In genomic region chr9:34097865-34098264, GRCh38 we compare ENCODE assay signal across 19 cellular contexts. TPM values are rescaled to one million over a fixed set of nuclear protein-coding genes. Genes with fewer than 3 reads are reported as not detected.
DNase-seq lines count a peak whose midpoint lies in the region; ATAC-seq and TF ChIP-seq lines count a peak whose summit lies in the region.
"Had no signal": no experiment of that assay in that cellular context is flagged by ENCODE, and none has a peak within 500 bp of the region (broad histone marks: within the 10 kb centered on the region; RNA-seq: fewer than 3 reads in every experiment).

No MANE protein-coding gene starts in this region.

- H3K27me3 ChIP-seq in Karpas-422 (ENCODE audit: low read length) (no peaks in the 10 kb centered on the region), neural progenitor cell (no peaks in the 10 kb centered on the region)
- H3K27me3 ChIP-seq: body of pancreas, dorsolateral prefrontal cortex had no signal

- peaks cover 57 to 97% of the 10 kb centered on the region in 2 donors for H3K36me3 Mint-ChIP-seq in CD14-positive monocyte
- H3K36me3 Mint-ChIP-seq in neural progenitor cell: peaks cover 20% of the 10 kb centered on the region
- H3K36me3 Mint-ChIP-seq: naive B cell had no signal

- H3K9me2 ChIP-seq in Karpas-422 (replicated peaks; ENCODE audit: insufficient read depth, low read length): no peaks in the 10 kb centered on the region

- no peak overlapping the region for H2AFZ ChIP-seq in Karpas-422 (ENCODE audit: low read length)
- no peak overlapping the region for H2AFZ ChIP-seq in neural progenitor cell (replicated peaks)

- H3K79me2 ChIP-seq in Karpas-422 (ENCODE audit: low read length): peaks cover 23% of the 10 kb centered on the region
- no peaks in the 10 kb centered on the region for H3K79me2 ChIP-seq in neural progenitor cell (ENCODE audit: low read depth)

- H3K27me3 Mint-ChIP-seq in CD14-positive monocyte (ENCODE audit: low read depth in 3 of 3) (peaks cover 0 to 1% (median 0%) of the 10 kb centered on the region in 3 donors), neural progenitor cell (ENCODE audit: insufficient read depth, low read depth) (peaks cover 3% of the 10 kb centered on the region)
- H3K27me3 Mint-ChIP-seq: activated CD4-positive, alpha-beta memory T cell treated with anti-CD3 and anti-CD28 coated beads for 36 hours had no signal

- H3K9me3 Mint-ChIP-seq in CD14-positive monocyte: no peaks in the 10 kb centered on the region
- no peaks in the 10 kb centered on the region for H3K9me3 Mint-ChIP-seq in neural progenitor cell
- H3K9me3 Mint-ChIP-seq: activated CD4-positive, alpha-beta memory T cell treated with anti-CD3 and anti-CD28 coated beads for 36 hours; naive B cell had no signal

- DNase-seq in GM12865 (ENCODE audit: low read depth): peak; percentile 11
- peak; percentile 89 for DNase-seq in Karpas-422
- no peak for DNase-seq in CD14-positive monocyte (ENCODE audit: low spot score)
- no peak for DNase-seq in neural progenitor cell (ENCODE audit: low spot score)
- no peak for DNase-seq in NCI-H2171 treated with DMSO at 0.1 percent for 48 hours (lab: John Stamatoyannopoulos, UW)
- DNase-seq: ACHN; activated CD4-positive, alpha-beta memory T cell treated with anti-CD3 and anti-CD28 coated beads for 36 hours; COR-L47; left colon; NCI-H1105; NCI-H345; PC-3 had no signal

- H3K9ac ChIP-seq in Karpas-422 (ENCODE audit: low read length) (peak overlapping the region; percentile 51), neural progenitor cell (no peak overlapping the region)

- H3K4me1 Mint-ChIP-seq in CD14-positive monocyte (no peaks in the 10 kb centered on the region), neural progenitor cell (no peaks in the 10 kb centered on the region)

- intact Hi-C loops in CD14-positive monocyte (cut with micrococcal nuclease): no loop called here

- peak overlapping the region in 2 of 7 donors; percentile 26 to 54 for H3K27ac Mint-ChIP-seq in CD14-positive monocyte
- no peak overlapping the region for H3K27ac Mint-ChIP-seq in neural progenitor cell
- H3K27ac Mint-ChIP-seq: activated CD4-positive, alpha-beta memory T cell treated with anti-CD3 and anti-CD28 coated beads for 36 hours had no signal

- no peak overlapping the region for H3K4me3 Mint-ChIP-seq in CD14-positive monocyte
- no peak overlapping the region for H3K4me3 Mint-ChIP-seq in neural progenitor cell
- H3K4me3 Mint-ChIP-seq: activated CD4-positive, alpha-beta memory T cell treated with anti-CD3 and anti-CD28 coated beads for 36 hours had no signal

- H3K4me2 ChIP-seq in Karpas-422 (ENCODE audit: low read depth, low read length, poor library complexity, severe bottlenecking): peak overlapping the region; percentile 64
- no peak overlapping the region for H3K4me2 ChIP-seq in neural progenitor cell

- H3K4me3 ChIP-seq in GM12865 (ENCODE audit: low read depth, low read length): no peak overlapping the region
- H3K4me3 ChIP-seq in Karpas-422 (ENCODE audit: low read length): peak overlapping the region; percentile 40; the same call in 1 of the 2 replicates
- no peak overlapping the region for H3K4me3 ChIP-seq in neural progenitor cell
- H3K4me3 ChIP-seq: body of pancreas, dorsolateral prefrontal cortex, SK-N-MC had no signal

- H3K9me3 ChIP-seq in Karpas-422 (ENCODE audit: low read length) (no peaks in the 10 kb centered on the region), neural progenitor cell (ENCODE audit: low read depth) (no peaks in the 10 kb centered on the region)
- H3K9me3 ChIP-seq: body of pancreas had no signal

- H3K4me1 ChIP-seq in Karpas-422 (ENCODE audit: low read length) (peaks cover 53% of the 10 kb centered on the region), neural progenitor cell (no peaks in the 10 kb centered on the region)

- H3K27ac ChIP-seq in Karpas-422 (ENCODE audit: low read length): peak overlapping the region; percentile 95
- H3K27ac ChIP-seq in neural progenitor cell: no peak overlapping the region
- H3K27ac ChIP-seq: body of pancreas, SK-N-MC had no signal

- H3F3A ChIP-seq in neural progenitor cell (ENCODE audit: low read depth): no peaks in the 10 kb centered on the region

- ATAC-seq in GM19397 (IDR thresholded peaks at IDR 0.05; ENCODE audit: unreplicated experiment) (peak; percentile 81), HG02840 (IDR thresholded peaks at IDR 0.05; ENCODE audit: low FRiP score, unreplicated experiment) (peak; percentile 67), GM18498 (IDR thresholded peaks at IDR 0.05; ENCODE audit: unreplicated experiment) (no peak)
- ATAC-seq: body of pancreas, left colon, PC-3 had no signal

- H4K20me1 ChIP-seq in Karpas-422 (ENCODE audit: insufficient read depth, low read depth, low read length): no peaks in the 10 kb centered on the region; the same call in 1 of the 2 replicates
- H4K20me1 ChIP-seq in neural progenitor cell (ENCODE audit: low read depth): no peaks in the 10 kb centered on the region

- TF ChIP-seq CTCF in GM12865 (IDR thresholded peaks at IDR 0.05; ENCODE audit: insufficient read depth, low read depth, low read length, missing control alignments) (no peak), CD14-positive monocyte (IDR thresholded peaks at IDR 0.05) (no peak), neural progenitor cell (IDR thresholded peaks at IDR 0.05) (no peak)

- H3K36me3 ChIP-seq in Karpas-422 (ENCODE audit: insufficient read depth, low read length) (peaks cover 43% of the 10 kb centered on the region), neural progenitor cell (no peaks in the 10 kb centered on the region)

RNA-seq across cellular contexts. Expression of gene DCAF12, which starts 28.6 kb away (rescaled TPM):
- total RNA-seq in Karpas-422 (2014; rRNA removed; shearing (Covaris generic); ENCODE audit: low replicate concordance): 56.7 and 86.3 TPM in 2 replicates
- polyA plus RNA-seq in CD14-positive monocyte: 10 to 100 TPM; 14.6 to 22.4 TPM
- 37.6 and 41.0 TPM in 2 replicates for total RNA-seq in neural progenitor cell (ENCODE audit: low replicate concordance)

RNA-seq across cellular contexts. Expression of gene UBAP2, which starts 49.2 kb away (rescaled TPM):
- 18.8 and 56.8 TPM in 2 replicates for total RNA-seq in Karpas-422 (2014; rRNA removed; shearing (Covaris generic); ENCODE audit: low replicate concordance)
- 1 to 10 TPM; 4.3 to 5.7 TPM for polyA plus RNA-seq in CD14-positive monocyte
- total RNA-seq in neural progenitor cell (ENCODE audit: low replicate concordance): 24.3 and 28.8 TPM in 2 replicates

Comparison
In these comparisons a context has a peak if more than half of its experiments do, and no peak if none do; other contexts are left out.
1. DNase-seq: peak in GM12865 (single experiment) and Karpas-422 (single experiment); none in CD14-positive monocyte (single experiment), neural progenitor cell (single experiment) and NCI-H2171 treated with DMSO at 0.1 percent for 48 hours (single experiment).